ENCODE assay signal across 19 cellular contexts in the genomic region with DNA sequence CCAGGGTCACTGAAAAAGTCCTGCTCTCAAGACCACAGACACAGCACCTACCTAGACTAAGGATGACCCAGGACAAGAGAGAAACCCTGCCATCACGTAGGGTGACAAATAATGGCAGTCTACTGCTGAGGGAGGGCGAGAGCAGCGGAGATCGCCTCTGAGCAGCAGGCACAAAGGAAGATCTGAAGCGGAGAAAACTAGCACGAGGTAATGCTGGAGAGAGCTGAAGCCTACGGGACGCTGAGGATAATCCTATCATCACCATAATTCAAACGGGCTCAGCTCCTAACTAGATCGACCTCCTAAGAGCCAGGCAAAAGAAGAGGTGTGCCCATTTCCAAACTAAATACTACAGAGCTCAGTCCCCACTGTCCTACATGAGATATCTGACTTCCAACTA. TPM values are rescaled to one million over a fixed set of nuclear protein-coding genes. Genes with fewer than 3 reads are reported as not detected.
A peak's percentile ranks its signal among the peaks of the same experiment; 100 is the strongest.
DNase-seq lines count a peak whose midpoint lies in the region; ATAC-seq, FAIRE-seq and TF ChIP-seq lines count a peak whose summit lies in the region.
"Had no signal": no experiment of that assay in that cellular context is flagged by ENCODE, and none has a peak within 500 bp of the region (broad histone marks: within the 10 kb centered on the region; RNA-seq: fewer than 3 reads in every experiment).

No MANE protein-coding gene starts in this region.

- H3K4me1 ChIP-seq in tibial nerve, result no peaks in the 10 kb centered on the region

- WGBS in tibial nerve, 2 donors, result 77 to 79% methylated on average over 10 of the region's 10 CpGs

- no peaks in the 10 kb centered on the region for H3K9me3 ChIP-seq in tibial nerve
- H3K9me3 ChIP-seq: SK-N-SH had no signal

- H3K27me3 Mint-ChIP-seq in neural crest cell (ENCODE audit: low read depth), result no peaks in the 10 kb centered on the region

- ATAC-seq in GM19324 (IDR thresholded peaks at IDR 0.05; ENCODE audit: low FRiP score, unreplicated experiment), result no peak
- ATAC-seq: HCT116 had no signal

- H3K27ac Mint-ChIP-seq in neural crest cell (ENCODE audit: unreplicated experiment), result peak overlapping the region; percentile 60

- no peak for TF ChIP-seq EP300 in tibial nerve (IDR thresholded peaks at IDR 0.05)

- peaks cover 5% of the 10 kb centered on the region for H3K36me3 Mint-ChIP-seq in neural crest cell (ENCODE audit: low read depth)

- H3K4me3 Mint-ChIP-seq in neural crest cell, result no peak overlapping the region

- H3K27me3 ChIP-seq in bronchial epithelial cell (ENCODE audit: control insufficient read depth, insufficient read depth, low read length), result no peaks in the 10 kb centered on the region
- H3K27me3 ChIP-seq in tibial nerve, result no peaks in the 10 kb centered on the region

- no peaks in the 10 kb centered on the region for H3K9me3 Mint-ChIP-seq in neural crest cell

- TF ChIP-seq POLR2A in tibial nerve (IDR thresholded peaks at IDR 0.05), result no peak

- H3K36me3 ChIP-seq in bronchial epithelial cell (ENCODE audit: control insufficient read depth, insufficient read depth, low read length), result peaks cover 3% of the 10 kb centered on the region
- peaks cover 0 to 75% (median 0%) of the 10 kb centered on the region in 3 donors for H3K36me3 ChIP-seq in tibial nerve

- DNase-seq in NCI-H82 treated with DMSO at 0.1 percent for 48 hours (lab: John Stamatoyannopoulos, UW; ENCODE audit: unreplicated experiment) (peak; percentile 76), bronchial epithelial cell (ENCODE audit: low read depth) (no peak), neural crest cell (ENCODE audit: low read depth, low spot score) (no peak), tibial nerve (ENCODE audit: low spot score in 2 of 2) (no peak), HUDEP-2 (lab: John Stamatoyannopoulos, UW; ENCODE audit: unreplicated experiment in 76 of 76) (no peak)
- no peak for DNase-seq in effector CD8-positive, alpha-beta T cell (lab: John Stamatoyannopoulos, UW)
- DNase-seq: GDM1, GM23248, KG1, NCI-H1105 treated with DMSO at 0.1 percent for 48 hours, NCI-H1694, NCI-H2081 treated with DMSO at 0.1 percent for 48 hours, NCI-H748 treated with DMSO at 0.1 percent for 48 hours, RPMI8226, SHP77 treated with DMSO at 0.1 percent for 48 hours, SK-N-SH had no signal

- H3K4me1 Mint-ChIP-seq in neural crest cell, result no peaks in the 10 kb centered on the region

- no peak for TF ChIP-seq CTCF in bronchial epithelial cell (IDR thresholded peaks at IDR 0.05; ENCODE audit: insufficient read depth, low read length, severe bottlenecking)
- TF ChIP-seq CTCF in neural crest cell (conservative IDR thresholded peaks at IDR 0.05), result no peak
- TF ChIP-seq CTCF in tibial nerve (IDR thresholded peaks at IDR 0.05), result no peak

- H3K4me3 ChIP-seq in bronchial epithelial cell (ENCODE audit: low read depth, low read length), result no peak overlapping the region
- no peak overlapping the region for H3K4me3 ChIP-seq in tibial nerve
- H3K4me3 ChIP-seq: GM23248 had no signal

- FAIRE-seq in bronchial epithelial cell (lab: Jason Lieb, UNC), result peak; percentile 43

- no peak overlapping the region for H3K27ac ChIP-seq in tibial nerve
- H3K27ac ChIP-seq: C4-2B, GM23248 had no signal

RNA-seq across cellular contexts. Expression of a gene that starts 41.3 kb away (rescaled TPM):
- total RNA-seq in bronchial epithelial cell, result 3.7 and 5.5 TPM in 2 replicates
- 24.8 and 25.6 TPM in 2 replicates for total RNA-seq in neural crest cell
- 10 to 100 TPM in 2 of 4 donors, 1 to 10 TPM in 2; 5.7 to 11.4 (median 9.2) TPM for total RNA-seq in tibial nerve

RNA-seq across cellular contexts. Expression of a gene that starts 49.2 kb away (rescaled TPM):
- total RNA-seq in bronchial epithelial cell, result 15.6 and 38.7 TPM in 2 replicates
- 46.4 and 48.7 TPM in 2 replicates for total RNA-seq in neural crest cell
- 10 to 100 TPM; 14.1 to 22.1 (median 16.4) TPM for total RNA-seq in tibial nerve

RNA-seq across cellular contexts. Expression of a gene that starts 57.5 kb away (rescaled TPM):
- total RNA-seq in bronchial epithelial cell (108 and 126 TPM in 2 replicates), neural crest cell (155 and 159 TPM in 2 replicates), tibial nerve (10 to 100 TPM; 21.0 to 81.1 (median 63.7) TPM)
